Comparison of ENCODE assay signal across 17 cellular contexts in the genomic region with DNA sequence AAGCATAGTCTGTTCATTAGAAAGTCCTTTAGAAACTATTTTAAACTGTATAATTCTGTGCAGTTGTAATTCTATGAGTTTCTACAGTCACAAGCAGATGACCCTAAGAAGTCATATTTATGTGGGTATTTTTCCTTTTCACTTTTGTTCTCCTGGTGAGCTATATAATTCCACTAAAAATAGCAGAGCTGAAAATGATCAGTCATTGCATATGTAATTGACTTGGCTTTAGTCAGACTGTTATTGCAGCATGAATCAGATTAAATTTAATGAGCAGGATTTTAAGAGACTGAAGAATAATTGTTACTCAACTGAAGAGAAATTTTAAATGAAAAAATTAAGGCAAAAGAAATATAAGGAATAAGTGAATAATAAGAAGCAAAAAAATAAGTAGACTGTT.
A peak's percentile ranks its signal among the peaks of the same experiment; 100 is the strongest.
DNase-seq lines count a peak whose midpoint lies in the region; ATAC-seq, FAIRE-seq and TF ChIP-seq lines count a peak whose summit lies in the region.
"Had no signal": no experiment of that assay in that cellular context is flagged by ENCODE, and none has a peak within 500 bp of the region (broad histone marks: within the 10 kb centered on the region; RNA-seq: fewer than 3 reads in every experiment).

No MANE protein-coding gene starts in this region.

- H2AFZ ChIP-seq in mammary epithelial cell (ENCODE audit: low read depth, low read length) = no peak overlapping the region

- POLR2A ChIA-PET in MCF 10A (lab: Yijun Ruan, JAX) = no interaction called here

- dilution Hi-C loops in mammary epithelial cell (cut with HindIII; ENCODE audit: low sequenced_read_pairs) = no loop called here

- H3K56ac ChIP-seq in mesendoderm (ENCODE audit: low read length) = no peak overlapping the region

- H3K9ac ChIP-seq in mammary epithelial cell (ENCODE audit: insufficient read depth, low read length) (no peak overlapping the region), adipocyte (ENCODE audit: low read length) (peak overlapping the region; percentile 9), kidney (ENCODE audit: low read length in 2 of 2) (no peak overlapping the region), mesendoderm (ENCODE audit: low read length) (no peak overlapping the region)
- H3K9ac ChIP-seq: BLaER1 treated with 17β-estradiol and CSF1 and Interleukin-3, amounts not matched to agents 10 nM and 100 nM had no signal

- H2AK5ac ChIP-seq in mesendoderm (ENCODE audit: low read length) = no peak overlapping the region

- H3K27me3 ChIP-seq in mammary epithelial cell (ENCODE audit: insufficient read depth, low read length) (no peaks in the 10 kb centered on the region), adipocyte (replicated peaks; ENCODE audit: control insufficient read depth, insufficient read depth, low read length) (no peaks in the 10 kb centered on the region), mesendoderm (ENCODE audit: insufficient read depth, low read length, poor library complexity) (no peaks in the 10 kb centered on the region)
- H3K27me3 ChIP-seq: BLaER1 treated with 17β-estradiol and CSF1 and Interleukin-3, amounts not matched to agents 10 nM and 100 nM; SJCRH30 had no signal

- no peaks in the 10 kb centered on the region for H3K9me3 Mint-ChIP-seq in MCF 10A (ENCODE audit: unreplicated experiment)

- no peaks in the 10 kb centered on the region for H3K79me2 ChIP-seq in mammary epithelial cell (ENCODE audit: insufficient read depth, low read length)
- H3K79me2 ChIP-seq in mesendoderm (ENCODE audit: control insufficient read depth, insufficient read depth, low read length) = no peaks in the 10 kb centered on the region

- no peaks in the 10 kb centered on the region for H3K9me3 ChIP-seq in mammary epithelial cell (replicated peaks; ENCODE audit: insufficient read depth, low read length)
- no peaks in the 10 kb centered on the region for H3K9me3 ChIP-seq in adipocyte (ENCODE audit: control insufficient read depth, low read length)
- H3K9me3 ChIP-seq in kidney (ENCODE audit: control insufficient read depth in 1 of 2, low read length in 2 of 2) = no peaks in the 10 kb centered on the region
- H3K9me3 ChIP-seq: BLaER1 treated with 17β-estradiol and CSF1 and Interleukin-3, amounts not matched to agents 10 nM and 100 nM; SJCRH30 had no signal

- no peak overlapping the region for H3K27ac Mint-ChIP-seq in MCF 10A (ENCODE audit: low read depth, unreplicated experiment)

- no peaks in the 10 kb centered on the region for H3K4me1 ChIP-seq in mammary epithelial cell (ENCODE audit: insufficient read depth, low read length)
- H3K4me1 ChIP-seq in adipocyte (ENCODE audit: control insufficient read depth, insufficient read depth, low read length) = peaks cover 61% of the 10 kb centered on the region
- H3K4me1 ChIP-seq in kidney (ENCODE audit: control insufficient read depth in 1 of 2, insufficient read depth in 1 of 2, low read depth in 1 of 2, low read length in 2 of 2) = peaks cover 4 to 17% of the 10 kb centered on the region in 2 donors
- no peaks in the 10 kb centered on the region for H3K4me1 ChIP-seq in mesendoderm (ENCODE audit: control insufficient read depth, low read depth, low read length)

- no peaks in the 10 kb centered on the region for H4K20me1 ChIP-seq in mammary epithelial cell (ENCODE audit: insufficient read depth, low read length)

- no peak overlapping the region for H2BK120ac ChIP-seq in mesendoderm (ENCODE audit: low read depth, low read length)

- no peaks in the 10 kb centered on the region for H3K79me1 ChIP-seq in mesendoderm (ENCODE audit: low read length)

- H3K18ac ChIP-seq in mesendoderm (ENCODE audit: low read length) = no peak overlapping the region

- no peak overlapping the region for H3K4me3 Mint-ChIP-seq in MCF 10A (ENCODE audit: unreplicated experiment)

- TF ChIP-seq POLR2A in lower leg skin (IDR thresholded peaks at IDR 0.05) = no peak

- BruUV-seq in mammary epithelial cell (replicated peaks; lab: Mats Ljungman, UMichigan) (no TSS peak), MCF 10A (replicated peaks; lab: Mats Ljungman, UMichigan) (no TSS peak)

- no peaks in the 10 kb centered on the region for H3K27me3 Mint-ChIP-seq in MCF 10A (ENCODE audit: insufficient read depth, unreplicated experiment)

- intact Hi-C loops in mammary epithelial cell (cut with micrococcal nuclease) (loop anchor here (5.0 kb wide), 1 partner anchor 116 kb away; a partner anchor contains a TSS), MCF 10A (cut with micrococcal nuclease) (no loop called here), kidney (cut with DNase I) (no loop called here), lower leg skin (cut with DNase I; ENCODE audit: low total_unique reads) (no loop called here)

- CTCF ChIA-PET in mammary epithelial cell (lab: Charles Lee; ENCODE audit: low non-redundant PET) = no interaction called here
- CTCF ChIA-PET in MCF 10A (lab: Yijun Ruan, JAX) = interaction anchor here (0.5 kb wide), 1 partner anchor 13 kb away, joined by 3 read pairs; no protein-coding TSS in a partner anchor

- H3K4me1 Mint-ChIP-seq in MCF 10A (ENCODE audit: insufficient read depth, unreplicated experiment) = no peaks in the 10 kb centered on the region

- no peak overlapping the region for H3K27ac ChIP-seq in mammary epithelial cell (ENCODE audit: insufficient read depth, low read depth, low read length)
- H3K27ac ChIP-seq in kidney (ENCODE audit: low read depth in 2 of 2, low read length in 2 of 2) = no peak overlapping the region
- H3K27ac ChIP-seq in mesendoderm (ENCODE audit: low read depth, low read length) = no peak overlapping the region
- H3K27ac ChIP-seq: BLaER1 treated with 17β-estradiol and CSF1 and Interleukin-3, amounts not matched to agents 10 nM and 100 nM; RWPE1; SJCRH30 had no signal

- H3K36me3 ChIP-seq in mammary epithelial cell (ENCODE audit: insufficient read depth, low read length) = peaks cover 10% of the 10 kb centered on the region
- H3K36me3 ChIP-seq in adipocyte (ENCODE audit: control insufficient read depth, insufficient read depth, low read length, severe bottlenecking) = peaks cover 28% of the 10 kb centered on the region
- H3K36me3 ChIP-seq in kidney (ENCODE audit: control insufficient read depth in 1 of 2, insufficient read depth in 2 of 2, low read length in 2 of 2) = peaks cover 2 to 7% of the 10 kb centered on the region in 2 donors
- no peaks in the 10 kb centered on the region for H3K36me3 ChIP-seq in mesendoderm (ENCODE audit: control insufficient read depth, insufficient read depth, low read length)

- no peak overlapping the region for H2BK5ac ChIP-seq in mesendoderm (ENCODE audit: low read length)

- FAIRE-seq in kidney (lab: Jason Lieb, UNC) = peak; percentile 23
- FAIRE-seq: H1 had no signal

- no peak overlapping the region for H3K4me3 ChIP-seq in mammary epithelial cell (replicated peaks in 1 of 3; ENCODE audit: insufficient read depth in 1 of 3, low read depth in 2 of 3, low read length in 3 of 3)
- H3K4me3 ChIP-seq in adipocyte (ENCODE audit: low read length) = no peak overlapping the region
- H3K4me3 ChIP-seq in kidney (ENCODE audit: low read length in 2 of 2) = no peak overlapping the region
- H3K4me3 ChIP-seq in lower leg skin (ENCODE audit: low read depth, poor library complexity, severe bottlenecking) = no peak overlapping the region
- no peak overlapping the region for H3K4me3 ChIP-seq in mesendoderm (ENCODE audit: low read length)
- H3K4me3 ChIP-seq: BLaER1 treated with 17β-estradiol and CSF1 and Interleukin-3, amounts not matched to agents 10 nM and 100 nM; SJCRH30 had no signal

- no peak overlapping the region for H4K8ac ChIP-seq in mesendoderm (ENCODE audit: low read depth, low read length)

- H2BK15ac ChIP-seq in mesendoderm (replicated peaks; ENCODE audit: low read depth) = no peak overlapping the region

- TF ChIP-seq CTCF in mammary epithelial cell (conservative IDR thresholded peaks at IDR 0.05 in 1 of 2, IDR thresholded peaks at IDR 0.05 in 1 of 2; ENCODE audit: extremely low read depth in 1 of 2, insufficient read depth in 1 of 2, low read depth in 1 of 2, low read length in 2 of 2) (no peak), MCF 10A (IDR thresholded peaks at IDR 0.05; ENCODE audit: unreplicated experiment) (no peak), kidney (IDR thresholded peaks at IDR 0.05; ENCODE audit: borderline replicate concordance, extremely low read depth, insufficient read depth) (no peak), lower leg skin (IDR thresholded peaks at IDR 0.05) (no peak)

- no peak overlapping the region for H3K4ac ChIP-seq in mesendoderm (ENCODE audit: low read depth, low read length)

- H3K23ac ChIP-seq in mesendoderm (ENCODE audit: low read length) = no peak overlapping the region

- no peak for ATAC-seq in HG02884 (IDR thresholded peaks at IDR 0.05; ENCODE audit: unreplicated experiment)

- peaks cover 49% of the 10 kb centered on the region for H3K36me3 Mint-ChIP-seq in MCF 10A (ENCODE audit: insufficient read depth, unreplicated experiment)

- in situ Hi-C loops in mammary epithelial cell (cut with MboI; ENCODE audit: low sequenced_read_pairs in 2 of 2) = loop anchor here (25.0 kb wide), 2 partner anchors 271 to 496 kb away; no protein-coding TSS in a partner anchor

- no peak overlapping the region for H3K4me2 ChIP-seq in mammary epithelial cell (ENCODE audit: insufficient read depth, low read depth, low read length)
- no peak overlapping the region for H3K4me2 ChIP-seq in mesendoderm (ENCODE audit: low read length)
- H3K4me2 ChIP-seq: BLaER1 treated with 17β-estradiol and CSF1 and Interleukin-3, amounts not matched to agents 10 nM and 100 nM had no signal

- no peak overlapping the region for H4K5ac ChIP-seq in mesendoderm (ENCODE audit: low read length)

- DNase-seq in mammary epithelial cell = peak; percentile 14
- no peak for DNase-seq in MCF 10A (ENCODE audit: unreplicated experiment)
- peak; percentile 59 for DNase-seq in adipocyte (ENCODE audit: low read depth)
- no peak for DNase-seq in kidney
- DNase-seq in lower leg skin (ENCODE audit: low spot score in 2 of 2) = no peak
- no peak for DNase-seq in NCI-H1930 (lab: John Stamatoyannopoulos, UW)
- no peak for DNase-seq in mesendoderm
- DNase-seq: Karpas-422, NCI-H1105 treated with DMSO at 0.1 percent for 48 hours, NCI-H1694 treated with DMSO at 0.1 percent for 48 hours, NCI-H526 treated with DMSO at 0.1 percent for 48 hours, OCI-M1, SJCRH30 had no signal

Comparison
In these comparisons a context has a peak if more than half of its experiments do, and no peak if none do; other contexts are left out.
1. DNase-seq: peak in mammary epithelial cell (single experiment) and adipocyte (single experiment); none in MCF 10A (single experiment), kidney (single experiment), lower leg skin (0 of 2), NCI-H1930 (0 of 2) and mesendoderm (single experiment).